ENCODE assay signal across 8 cellular contexts in genomic region chr17:37489197-37490001, GRCh38. TPM values are rescaled to one million over a fixed set of nuclear protein-coding genes. Genes with fewer than 3 reads are reported as not detected.
DNase-seq lines count a peak whose midpoint lies in the region; ATAC-seq, FAIRE-seq and TF ChIP-seq lines count a peak whose summit lies in the region.

DUSP14 (plus strand) TSS chr17:37489891; CDS start chr17:37512273, 22,382 bp downstream.

- H3K36me3 ChIP-seq in HepG2 (replicated peaks in 1 of 2; ENCODE audit: control insufficient read depth in 1 of 2, insufficient read depth in 2 of 2, low read length in 2 of 2): no peaks in the 10 kb centered on the region

- TF ChIP-seq EP300 in HepG2 (IDR thresholded peaks at IDR 0.05; ENCODE audit: low read depth in 2 of 2, low read length in 2 of 2) (no peak), HepG2 (CRISPR knock-in tag; IDR thresholded peaks at IDR 0.05; ENCODE audit: borderline replicate concordance) (no peak)

- peaks cover 15% of the 10 kb centered on the region; the same call in 1 of the 2 replicates for H4K20me1 ChIP-seq in HepG2 (ENCODE audit: insufficient read depth, low read length)

- DNase-seq in AG08396 (ENCODE audit: low spot score) (peak; percentile 96), NCI-H446 treated with DMSO at 0.1 percent for 48 hours (lab: John Stamatoyannopoulos, UW) (peak; percentile 33), HepG2 (ENCODE audit: low spot score) (peak; percentile 70)
- DNase-seq in activated CD4-positive, alpha-beta T cell treated with anti-CD3 and anti-CD28 coated beads, Interleukin-2, amount 50 U/mL, for 24 hours (ENCODE audit: low read depth in 1 of 2, low spot score in 1 of 2): peak; percentile 60 to 66
- DNase-seq in stimulated activated CD4-positive, alpha-beta T cell treated with anti-CD3 and anti-CD28 coated beads, Interleukin-2, amount 100 ng/mL, for 48 hours: peak; percentile 60 to 71

- no peaks in the 10 kb centered on the region for H3K9me3 ChIP-seq in HepG2 (ENCODE audit: low read length)

- in situ Hi-C loops in HepG2 (cut with HindIII; ENCODE audit: extremely low pct_ligation_motif_present, low pct_unique_long_range_greater_than_20kb): no loop called here

- H3K27ac ChIP-seq in HepG2 (ENCODE audit: extremely low read length, insufficient read depth, low read length): peak within 1 kb of the TSS; percentile 97

- POLR2A ChIA-PET in HepG2 (lab: Yijun Ruan, JAX): interaction anchor here (0.7 to 1.0 kb wide), 7 partner anchors 10 to 119 kb away, joined by 3 to 25 read pairs (median 3); no protein-coding TSS in a partner anchor

- CTCF ChIA-PET in HepG2 (lab: Yijun Ruan, JAX; ENCODE audit: low intra/inter-chr PET ratio, low total read pairs): interaction anchor here (1.4 kb wide), 1 partner anchor 17 kb away, joined by 4 read pairs; no protein-coding TSS in a partner anchor

- FAIRE-seq in HepG2 (lab: Jason Lieb, UNC): no peak

- peaks cover 41% of the 10 kb centered on the region for H3K79me2 ChIP-seq in HepG2 (ENCODE audit: insufficient read depth, low read length)

- WGBS in HepG2 (ENCODE audit: low lambda C conversion rate): 0% methylated on average over 21 of the region's 100 CpGs

- intact Hi-C loops in dendritic cell treated with granulocyte-macrophage colony-stimulating factor and Interleukin-4, amounts not matched to agents 40 ng/mL and 50 ng/mL, for 4 days (cut with micrococcal nuclease): no loop called here
- intact Hi-C loops in HepG2 (cut with micrococcal nuclease; ENCODE audit: unreplicated experiment): loop anchor here (2.0 kb wide), 1 partner anchor 81 kb away; no protein-coding TSS in a partner anchor

- TSS peak; percentile 84 for BruUV-seq in HepG2 (replicated peaks; lab: Mats Ljungman, UMichigan)

- peak; percentile 81 to 95 for TF ChIP-seq POLR2A in HepG2 (IDR thresholded peaks at IDR 0.05; ENCODE audit: insufficient read depth in 1 of 2, low read depth in 2 of 2, low read length in 2 of 2)

- H3K4me2 ChIP-seq in HepG2 (ENCODE audit: low read depth, low read length): peak within 1 kb of the TSS; percentile 98

- H3K27ac Mint-ChIP-seq in dendritic cell treated with granulocyte-macrophage colony-stimulating factor and Interleukin-4, amounts not matched to agents 40 ng/mL and 50 ng/mL, for 4 days: peak within 1 kb of the TSS; percentile 76

- H3K27me3 ChIP-seq in HepG2 (ENCODE audit: control insufficient read depth in 1 of 2, insufficient read depth in 2 of 2, low read length in 2 of 2): no peaks in the 10 kb centered on the region; a peak in 1 of 5 replicates

- H3K4me1 ChIP-seq in HepG2 (ENCODE audit: insufficient read depth, low read length): peaks cover 51% of the 10 kb centered on the region

- peaks cover 31% of the 10 kb centered on the region for H3K27me3 Mint-ChIP-seq in dendritic cell treated with granulocyte-macrophage colony-stimulating factor and Interleukin-4, amounts not matched to agents 40 ng/mL and 50 ng/mL, for 4 days

- H3K9ac ChIP-seq in HepG2 (ENCODE audit: insufficient read depth, low read depth, low read length): peak within 1 kb of the TSS; percentile 91

- ATAC-seq in GM18868 (IDR thresholded peaks at IDR 0.05; ENCODE audit: unreplicated experiment): peak; percentile 76
- ATAC-seq in HG03135 (IDR thresholded peaks at IDR 0.05; ENCODE audit: unreplicated experiment): peak; percentile 73
- peak; percentile 77 for ATAC-seq in HepG2

- peak; percentile 38 for TF ChIP-seq CTCF in HepG2 (CRISPR knock-in tag; IDR thresholded peaks at IDR 0.05)

- H3K9me3 Mint-ChIP-seq in dendritic cell treated with granulocyte-macrophage colony-stimulating factor and Interleukin-4, amounts not matched to agents 40 ng/mL and 50 ng/mL, for 4 days: no peaks in the 10 kb centered on the region

- H3K36me3 Mint-ChIP-seq in dendritic cell treated with granulocyte-macrophage colony-stimulating factor and Interleukin-4, amounts not matched to agents 40 ng/mL and 50 ng/mL, for 4 days (ENCODE audit: low read depth): peaks cover 6% of the 10 kb centered on the region

- peak within 1 kb of the TSS; percentile 96 for H3K4me3 Mint-ChIP-seq in dendritic cell treated with granulocyte-macrophage colony-stimulating factor and Interleukin-4, amounts not matched to agents 40 ng/mL and 50 ng/mL, for 4 days

- H3K4me3 ChIP-seq in HepG2 (replicated peaks in 1 of 3; ENCODE audit: insufficient read depth in 1 of 3, low read depth in 2 of 3, low read length in 3 of 3): peak within 1 kb of the TSS; percentile 91 to 99 (median 92)

- no peak for TF ChIP-seq RAD21 in HepG2 (CRISPR knock-in tag; IDR thresholded peaks at IDR 0.05)

- H3K4me1 Mint-ChIP-seq in dendritic cell treated with granulocyte-macrophage colony-stimulating factor and Interleukin-4, amounts not matched to agents 40 ng/mL and 50 ng/mL, for 4 days (ENCODE audit: low read depth): peaks cover 31% of the 10 kb centered on the region

- H2AFZ ChIP-seq in HepG2 (ENCODE audit: low read length): no peak within 1 kb of the TSS

TF ChIP-seq in HepG2, 621 proteins besides CTCF, POLR2A, EP300 and RAD21 (continues in another document):
- TF ChIP-seq KMT2B (CRISPR knock-in tag; IDR thresholded peaks at IDR 0.05) (0 out of 2 replicates have a peak, but pooled peaks have one; percentile 26), ZNF570 (CRISPR knock-in tag; IDR thresholded peaks at IDR 0.05; ENCODE audit: borderline replicate concordance) (no peak), ZNF674 (CRISPR knock-in tag; IDR thresholded peaks at IDR 0.05; ENCODE audit: low read depth) (no peak), ZNF441 (CRISPR knock-in tag; IDR thresholded peaks at IDR 0.05; ENCODE audit: borderline replicate concordance) (0 out of 2 replicates have a peak, but pooled peaks have one; percentile 39), KDM5B (CRISPR knock-in tag; IDR thresholded peaks at IDR 0.05; ENCODE audit: borderline replicate concordance) (no peak; the same call in none of the 2 replicates), CREBL2 (CRISPR knock-in tag; IDR thresholded peaks at IDR 0.05; ENCODE audit: borderline replicate concordance) (no peak; the same call in 1 of the 2 replicates), ZNF550 (CRISPR knock-in tag; IDR thresholded peaks at IDR 0.05; ENCODE audit: borderline replicate concordance) (no peak), ZNF138 (CRISPR knock-in tag; IDR thresholded peaks at IDR 0.05; ENCODE audit: low read depth) (peak; percentile 62; the same call in 1 of the 2 replicates), SP4 (CRISPR knock-in tag; IDR thresholded peaks at IDR 0.05) (no peak), RBM39 (IDR thresholded peaks at IDR 0.05; ENCODE audit: low read depth, low read length, poor library complexity, severe bottlenecking) (peak; percentile 61), ZNF232 (CRISPR knock-in tag; IDR thresholded peaks at IDR 0.05; ENCODE audit: borderline replicate concordance) (no peak), GATAD1 (CRISPR knock-in tag; IDR thresholded peaks at IDR 0.05) (no peak; the same call in 1 of the 2 replicates), ZMYM2 (CRISPR knock-in tag; IDR thresholded peaks at IDR 0.05) (peak; percentile 33; the same call in 1 of the 2 replicates), ZNF558 (CRISPR knock-in tag; IDR thresholded peaks at IDR 0.05; ENCODE audit: borderline replicate concordance) (no peak), ZNF264 (CRISPR knock-in tag; IDR thresholded peaks at IDR 0.05) (no peak), ZNF18 (CRISPR knock-in tag; IDR thresholded peaks at IDR 0.05; ENCODE audit: insufficient replicate concordance) (peak; percentile 73), HMG20B (CRISPR knock-in tag; conservative IDR thresholded peaks at IDR 0.05) (no peak), TCF7 (IDR thresholded peaks at IDR 0.05; ENCODE audit: low read depth) (no peak), NBN (conservative IDR thresholded peaks at IDR 0.05) (no peak)

RNA-seq across cellular contexts. Expression of gene DUSP14, which starts in this region (rescaled TPM):
- 33.5 and 44.1 TPM in 2 replicates for total RNA-seq in HepG2 (2016; rRNA removed; fragmentation: Illumina TruSeq; extraction: Trizol)
- total RNA-seq in HepG2 (2016; cell fraction: cytosol; rRNA removed; fragmentation: Illumina TruSeq; extraction: Trizol; ENCODE audit: low read depth): 18.8 and 21.5 TPM in 2 replicates
- 32.1 and 44.0 TPM in 2 replicates for total RNA-seq in HepG2 (2016; cell fraction: insoluble cytoplasmic fraction; rRNA removed; fragmentation: Illumina TruSeq; extraction: Trizol)
- 32.9 and 33.1 TPM in 2 replicates for total RNA-seq in HepG2 (2016; cell fraction: membrane; rRNA removed; fragmentation: Illumina TruSeq; extraction: Trizol)
- total RNA-seq in HepG2 (2016; cell fraction: nucleus; rRNA removed; fragmentation: Illumina TruSeq; extraction: Trizol): 11.9 and 15.3 TPM in 2 replicates
- polyA plus RNA-seq in HepG2 (2011; rRNA removed): 38.6 and 39.8 TPM in 2 replicates
- polyA plus RNA-seq in HepG2 (2011; cell fraction: cytosol; rRNA removed): 39.9 and 43.8 TPM in 2 replicates
- polyA plus RNA-seq in HepG2 (2011; cell fraction: nucleus; rRNA removed): 17.1 and 18.3 TPM in 2 replicates
- 17.8 and 27.2 TPM in 2 replicates for polyA plus RNA-seq in HepG2 (2012)
- 17.9 and 19.4 TPM in 2 replicates for polyA plus RNA-seq in HepG2 (2016; cell fraction: cytosol; fragmentation: Illumina TruSeq; extraction: Trizol; ENCODE audit: low read depth)
- 53.9 and 55.7 TPM in 2 replicates for polyA plus RNA-seq in HepG2 (2016; cell fraction: insoluble cytoplasmic fraction; fragmentation: Illumina TruSeq; extraction: Trizol; ENCODE audit: low read depth)
- polyA plus RNA-seq in HepG2 (2016; cell fraction: membrane; fragmentation: Illumina TruSeq; extraction: Trizol; ENCODE audit: low read depth): 27.9 and 28.1 TPM in 2 replicates
- 25.9 and 26.2 TPM in 2 replicates for polyA plus RNA-seq in HepG2 (2016; cell fraction: nucleus; fragmentation: Illumina TruSeq; extraction: Trizol; ENCODE audit: insufficient read depth, low read depth)
- polyA minus RNA-seq in HepG2 (2011; rRNA and poly(A)+ RNA removed; ENCODE audit: low replicate concordance): 55.5 and 55.9 TPM in 2 replicates
- polyA minus RNA-seq in HepG2 (2011; cell fraction: cytosol; rRNA and poly(A)+ RNA removed): 13.8 and 14.9 TPM in 2 replicates
- 8.9 and 10.8 TPM in 2 replicates for polyA minus RNA-seq in HepG2 (2011; cell fraction: nucleus; rRNA and poly(A)+ RNA removed)

Comparison
In these comparisons a context has a peak if more than half of its experiments do, and no peak if none do; other contexts are left out.
1. Peak in every context shown above with its lines: DNase-seq, ATAC-seq, H3K4me3 ChIP-seq and H3K27ac ChIP-seq.
2. DNase-seq: peak in every context shown above with its lines; median percentile 96 in AG08396; 70 in HepG2; 66 in stimulated activated CD4-positive, alpha-beta T cell treated with anti-CD3 and anti-CD28 coated beads, Interleukin-2, amount 100 ng/mL, for 48 hours; 63 in activated CD4-positive, alpha-beta T cell treated with anti-CD3 and anti-CD28 coated beads, Interleukin-2, amount 50 U/mL, for 24 hours; 33 in NCI-H446 treated with DMSO at 0.1 percent for 48 hours.